In genomic region chr1:166169182-166169581, GRCh38 we compare ENCODE assay signal across 1 cellular context.
TF ChIP-seq lines count a peak whose summit lies in the region.

No MANE protein-coding gene starts in this region.

TF ChIP-seq in GM12878, 131 proteins besides CTCF, POLR2A, EP300 and RAD21 (continued from another document):
- TF ChIP-seq SREBF2 (IDR thresholded peaks at IDR 0.05; ENCODE audit: low read length) (no peak), BMI1 (IDR thresholded peaks at IDR 0.05; ENCODE audit: borderline replicate concordance) (peak; percentile 45; the same call in 1 of the 2 replicates), RAD51 (IDR thresholded peaks at IDR 0.05) (no peak), EED (IDR thresholded peaks at IDR 0.05; ENCODE audit: low read depth) (peak; percentile 82), SP1 (IDR thresholded peaks at IDR 0.05; ENCODE audit: low read depth, low read length) (peak; percentile 14), REST (IDR thresholded peaks at IDR 0.05; ENCODE audit: low read depth, low read length) (no peak), DPF2 (IDR thresholded peaks at IDR 0.05) (peak; percentile 36; the same call in 1 of the 2 replicates), IKZF1 (conservative IDR thresholded peaks at IDR 0.05) (peak; percentile 80), CBFB (IDR thresholded peaks at IDR 0.05; ENCODE audit: low read depth) (peak; percentile 35; the same call in 1 of the 2 replicates), SPI1 (IDR thresholded peaks at IDR 0.05; ENCODE audit: borderline replicate concordance, insufficient read depth, low read depth, low read length) (no peak), KLF5 (IDR thresholded peaks at IDR 0.05; ENCODE audit: partially characterized antibody) (no peak), ASH2L (IDR thresholded peaks at IDR 0.05; ENCODE audit: borderline replicate concordance, low read depth) (no peak), CHD2 (IDR thresholded peaks at IDR 0.05; ENCODE audit: borderline replicate concordance, low read depth, low read length) (0 out of 2 replicates have a peak, but pooled peaks have one; percentile 17), RUNX3 (IDR thresholded peaks at IDR 0.05; ENCODE audit: low read length) (peak; percentile 89), FOXM1 (IDR thresholded peaks at IDR 0.05; ENCODE audit: low read depth, low read length) (peak; percentile 35; the same call in 1 of the 2 replicates), CEBPB (IDR thresholded peaks at IDR 0.05; ENCODE audit: borderline replicate concordance in 1 of 2, low read depth in 2 of 2, low read length in 2 of 2) (no peak), NR2F1 (conservative IDR thresholded peaks at IDR 0.05) (peak; percentile 98), CREB1 (IDR thresholded peaks at IDR 0.05; ENCODE audit: low read depth) (peak; percentile 24; the same call in 1 of the 2 replicates), NR2C1 (IDR thresholded peaks at IDR 0.05) (peak; percentile 78), TCF12 (IDR thresholded peaks at IDR 0.05; ENCODE audit: low read depth, low read length) (no peak), MTA2 (IDR thresholded peaks at IDR 0.05; ENCODE audit: low read depth) (peak; percentile 66), NR2C2 (IDR thresholded peaks at IDR 0.05; ENCODE audit: borderline replicate concordance, control insufficient read depth, insufficient read length, low read depth) (no peak), IKZF2 (IDR thresholded peaks at IDR 0.05) (peak; percentile 78 to 82; a peak in 3 of 4 replicates), SKIL (IDR thresholded peaks at IDR 0.05; ENCODE audit: low read depth, poor library complexity, severe bottlenecking) (peak; percentile 63), JUNB (IDR thresholded peaks at IDR 0.05) (peak; percentile 65), PAX8 (IDR thresholded peaks at IDR 0.05) (no peak), TBL1XR1 (IDR thresholded peaks at IDR 0.05; ENCODE audit: low read depth, low read length) (peak; percentile 51; the same call in 1 of the 2 replicates), NBN (IDR thresholded peaks at IDR 0.05) (peak; percentile 30; the same call in 1 of the 2 replicates), ATF2 (IDR thresholded peaks at IDR 0.05; ENCODE audit: low read length) (peak; percentile 72)
- TF ChIP-seq, protein P1, sequence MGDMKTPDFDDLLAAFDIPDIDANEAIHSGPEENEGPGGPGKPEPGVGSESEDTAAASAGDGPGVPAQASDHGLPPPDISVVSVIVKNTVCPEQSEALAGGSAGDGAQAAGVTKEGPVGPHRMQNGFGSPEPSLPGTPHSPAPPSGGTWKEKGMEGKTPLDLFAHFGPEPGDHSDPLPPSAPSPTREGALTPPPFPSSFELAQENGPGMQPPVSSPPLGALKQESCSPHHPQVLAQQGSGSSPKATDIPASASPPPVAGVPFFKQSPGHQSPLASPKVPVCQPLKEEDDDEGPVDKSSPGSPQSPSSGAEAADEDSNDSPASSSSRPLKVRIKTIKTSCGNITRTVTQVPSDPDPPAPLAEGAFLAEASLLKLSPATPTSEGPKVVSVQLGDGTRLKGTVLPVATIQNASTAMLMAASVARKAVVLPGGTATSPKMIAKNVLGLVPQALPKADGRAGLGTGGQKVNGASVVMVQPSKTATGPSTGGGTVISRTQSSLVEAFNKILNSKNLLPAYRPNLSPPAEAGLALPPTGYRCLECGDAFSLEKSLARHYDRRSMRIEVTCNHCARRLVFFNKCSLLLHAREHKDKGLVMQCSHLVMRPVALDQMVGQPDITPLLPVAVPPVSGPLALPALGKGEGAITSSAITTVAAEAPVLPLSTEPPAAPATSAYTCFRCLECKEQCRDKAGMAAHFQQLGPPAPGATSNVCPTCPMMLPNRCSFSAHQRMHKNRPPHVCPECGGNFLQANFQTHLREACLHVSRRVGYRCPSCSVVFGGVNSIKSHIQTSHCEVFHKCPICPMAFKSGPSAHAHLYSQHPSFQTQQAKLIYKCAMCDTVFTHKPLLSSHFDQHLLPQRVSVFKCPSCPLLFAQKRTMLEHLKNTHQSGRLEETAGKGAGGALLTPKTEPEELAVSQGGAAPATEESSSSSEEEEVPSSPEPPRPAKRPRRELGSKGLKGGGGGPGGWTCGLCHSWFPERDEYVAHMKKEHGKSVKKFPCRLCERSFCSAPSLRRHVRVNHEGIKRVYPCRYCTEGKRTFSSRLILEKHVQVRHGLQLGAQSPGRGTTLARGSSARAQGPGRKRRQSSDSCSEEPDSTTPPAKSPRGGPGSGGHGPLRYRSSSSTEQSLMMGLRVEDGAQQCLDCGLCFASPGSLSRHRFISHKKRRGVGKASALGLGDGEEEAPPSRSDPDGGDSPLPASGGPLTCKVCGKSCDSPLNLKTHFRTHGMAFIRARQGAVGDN (IDR thresholded peaks at IDR 0.05) = peak; percentile 52; the same call in 1 of the 2 replicates
